Comparison of ENCODE assay signal across 1 cellular context in the genomic region with DNA sequence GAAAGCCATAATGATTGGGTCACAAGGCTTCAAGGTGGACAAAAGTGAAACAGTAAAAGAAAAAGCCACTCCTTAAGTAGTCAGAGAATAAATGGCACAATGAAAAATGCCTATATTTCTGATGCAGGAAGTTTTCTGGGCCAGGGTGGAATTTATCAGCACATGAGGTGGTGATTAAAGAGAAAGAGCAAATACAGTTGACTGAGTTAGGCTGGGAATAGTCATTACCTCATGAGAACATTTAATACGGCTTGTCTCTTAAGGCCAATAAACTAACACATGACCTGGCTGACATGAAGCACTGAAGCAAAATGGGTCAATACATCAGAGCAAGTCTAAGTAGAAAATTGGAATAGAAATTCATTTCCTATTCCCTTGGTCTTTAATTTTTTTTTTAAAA.
TF ChIP-seq lines count a peak whose summit lies in the region.

No MANE protein-coding gene starts in this region.

TF ChIP-seq in K562, 482 proteins besides CTCF, POLR2A, EP300 and RAD21 (continued from another document):
- TF ChIP-seq, protein P1, sequence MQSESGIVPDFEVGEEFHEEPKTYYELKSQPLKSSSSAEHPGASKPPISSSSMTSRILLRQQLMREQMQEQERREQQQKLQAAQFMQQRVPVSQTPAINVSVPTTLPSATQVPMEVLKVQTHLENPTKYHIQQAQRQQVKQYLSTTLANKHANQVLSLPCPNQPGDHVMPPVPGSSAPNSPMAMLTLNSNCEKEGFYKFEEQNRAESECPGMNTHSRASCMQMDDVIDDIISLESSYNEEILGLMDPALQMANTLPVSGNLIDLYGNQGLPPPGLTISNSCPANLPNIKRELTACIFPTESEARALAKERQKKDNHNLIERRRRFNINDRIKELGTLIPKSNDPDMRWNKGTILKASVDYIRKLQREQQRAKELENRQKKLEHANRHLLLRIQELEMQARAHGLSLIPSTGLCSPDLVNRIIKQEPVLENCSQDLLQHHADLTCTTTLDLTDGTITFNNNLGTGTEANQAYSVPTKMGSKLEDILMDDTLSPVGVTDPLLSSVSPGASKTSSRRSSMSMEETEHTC (IDR thresholded peaks at IDR 0.05): no peak
- TF ChIP-seq WHSC1 (IDR thresholded peaks at IDR 0.05; ENCODE audit: low read length) (no peak), KLF13 (tag; IDR thresholded peaks at IDR 0.05; ENCODE audit: borderline replicate concordance, low read depth) (no peak), RBM34 (IDR thresholded peaks at IDR 0.05; ENCODE audit: borderline replicate concordance, insufficient read depth, low read length) (no peak), KDM4B (IDR thresholded peaks at IDR 0.05; ENCODE audit: borderline replicate concordance in 2 of 2, low read depth in 1 of 2) (no peak)
- TF ChIP-seq, protein P2, sequence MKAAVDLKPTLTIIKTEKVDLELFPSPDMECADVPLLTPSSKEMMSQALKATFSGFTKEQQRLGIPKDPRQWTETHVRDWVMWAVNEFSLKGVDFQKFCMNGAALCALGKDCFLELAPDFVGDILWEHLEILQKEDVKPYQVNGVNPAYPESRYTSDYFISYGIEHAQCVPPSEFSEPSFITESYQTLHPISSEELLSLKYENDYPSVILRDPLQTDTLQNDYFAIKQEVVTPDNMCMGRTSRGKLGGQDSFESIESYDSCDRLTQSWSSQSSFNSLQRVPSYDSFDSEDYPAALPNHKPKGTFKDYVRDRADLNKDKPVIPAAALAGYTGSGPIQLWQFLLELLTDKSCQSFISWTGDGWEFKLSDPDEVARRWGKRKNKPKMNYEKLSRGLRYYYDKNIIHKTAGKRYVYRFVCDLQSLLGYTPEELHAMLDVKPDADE (conservative IDR thresholded peaks at IDR 0.05; ENCODE audit: control insufficient read depth, low read depth, low read length): no peak
